Comparison of ENCODE assay signal across 21 cellular contexts in the genomic region with DNA sequence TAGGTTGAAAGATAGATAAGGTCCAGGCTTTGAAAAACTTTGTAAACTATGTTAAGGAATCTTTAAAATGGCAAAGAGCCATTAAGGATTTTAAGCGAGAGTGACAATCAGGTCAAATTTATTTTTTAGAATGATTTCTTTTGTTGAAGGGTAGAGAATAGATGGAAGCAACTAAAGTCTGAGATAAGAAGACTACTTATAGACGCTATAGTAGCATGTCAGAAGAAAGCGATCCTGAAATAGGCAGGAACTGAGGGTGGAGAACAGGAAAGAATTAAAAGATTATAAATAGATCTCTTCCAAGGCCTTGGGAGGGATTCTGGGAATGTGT. TPM values are rescaled to one million over a fixed set of nuclear protein-coding genes. Genes with fewer than 3 reads are reported as not detected.
DNase-seq lines count a peak whose midpoint lies in the region; ATAC-seq, FAIRE-seq and TF ChIP-seq lines count a peak whose summit lies in the region.
"Had no signal": no experiment of that assay in that cellular context is flagged by ENCODE, and none has a peak within 500 bp of the region (broad histone marks: within the 10 kb centered on the region; RNA-seq: fewer than 3 reads in every experiment).

No MANE protein-coding gene starts in this region.

- no peaks in the 10 kb centered on the region for H3K36me3 ChIP-seq in heart left ventricle
- no peaks in the 10 kb centered on the region for H3K36me3 ChIP-seq in astrocyte (ENCODE audit: insufficient read depth, low read length)
- no peaks in the 10 kb centered on the region for H3K36me3 ChIP-seq in left lung
- H3K36me3 ChIP-seq in testis (ENCODE audit: low read depth, missing control alignments), result no peaks in the 10 kb centered on the region
- H3K36me3 ChIP-seq: BLaER1 treated with 17β-estradiol and CSF1 and Interleukin-3, amounts not matched to agents 10 nM and 100 nM; right lobe of liver; upper lobe of right lung; WERI-Rb-1 had no signal

- H2AFZ ChIP-seq in astrocyte (ENCODE audit: low read depth, low read length), result no peak overlapping the region

- no peaks in the 10 kb centered on the region for H3K79me2 ChIP-seq in astrocyte (ENCODE audit: insufficient read depth, low read length)

- FAIRE-seq in astrocyte (lab: Jason Lieb, UNC), result no peak

- H3K4me3 Mint-ChIP-seq in astrocyte (ENCODE audit: unreplicated experiment), result no peak overlapping the region
- H3K4me3 Mint-ChIP-seq: activated CD4-positive, alpha-beta T cell treated with anti-CD3 and anti-CD28 coated beads, Interleukin-2, amount 10 ng/mL, durations not matched to agents 24 days and 14 days; activated naive CD4-positive, alpha-beta T cell treated with anti-CD3 and anti-CD28 coated beads for 36 hours; central memory CD8-positive, alpha-beta T cell had no signal

- H3K27me3 Mint-ChIP-seq in astrocyte (ENCODE audit: low read depth, unreplicated experiment), result no peaks in the 10 kb centered on the region
- H3K27me3 Mint-ChIP-seq: central memory CD8-positive, alpha-beta T cell had no signal

- WGBS in heart left ventricle, 4 donors, result 20 to 35% (median 24%) methylated on average over 3 of the region's 3 CpGs
- WGBS in testis, 2 donors, result 32 to 57% methylated on average over 3 of the region's 3 CpGs

- intact Hi-C loops in heart left ventricle (cut with DNase I) (no loop called here), cardiac septum (cut with DNase I) (no loop called here), left lung (cut with DNase I) (no loop called here), testis (cut with DNase I; ENCODE audit: low total_unique reads) (no loop called here)

- H3K9me3 ChIP-seq in heart left ventricle (no peaks in the 10 kb centered on the region), astrocyte (ENCODE audit: insufficient read depth, low read depth, low read length) (no peaks in the 10 kb centered on the region), left lung (no peaks in the 10 kb centered on the region), testis (no peaks in the 10 kb centered on the region)
- H3K9me3 ChIP-seq: BLaER1 treated with 17β-estradiol and CSF1 and Interleukin-3, amounts not matched to agents 10 nM and 100 nM; right lobe of liver; upper lobe of right lung had no signal

- H3K9me3 Mint-ChIP-seq in astrocyte (ENCODE audit: unreplicated experiment), result no peaks in the 10 kb centered on the region
- H3K9me3 Mint-ChIP-seq: activated CD4-positive, alpha-beta T cell treated with anti-CD3 and anti-CD28 coated beads, Interleukin-2, amount 10 ng/mL, durations not matched to agents 24 days and 14 days; activated naive CD4-positive, alpha-beta T cell treated with anti-CD3 and anti-CD28 coated beads for 36 hours; activated T-cell treated with anti-CD3 and anti-CD28 coated beads, Interleukin-2, amount 50 U/mL, for 72 hours; central memory CD8-positive, alpha-beta T cell had no signal

- H4K20me1 ChIP-seq in astrocyte (ENCODE audit: insufficient read depth, low read length), result no peaks in the 10 kb centered on the region
- H4K20me1 ChIP-seq: BLaER1 treated with 17β-estradiol and CSF1 and Interleukin-3, amounts not matched to agents 10 nM and 100 nM had no signal

- ATAC-seq in heart left ventricle (peak in 1 of 4 donors; percentile 4), left lung (no peak), HG03571 (IDR thresholded peaks at IDR 0.05; ENCODE audit: unreplicated experiment) (no peak)

- TF ChIP-seq POLR2A in heart left ventricle (IDR thresholded peaks at IDR 0.05) (no peak), testis (IDR thresholded peaks at IDR 0.05) (no peak)

- no peak for DNase-seq in heart left ventricle
- DNase-seq in cardiac septum (ENCODE audit: low spot score), result no peak
- no peak for DNase-seq in astrocyte (ENCODE audit: low read depth)
- DNase-seq in left lung, result no peak
- DNase-seq in testis, result no peak
- DNase-seq in NCI-H2081 (lab: John Stamatoyannopoulos, UW), result no peak
- DNase-seq in activated CD4-positive, alpha-beta T cell treated with anti-CD3 and anti-CD28 coated beads, Interleukin-2, amount 50 U/mL, for 48 hours, result no peak
- DNase-seq: activated naive CD4-positive, alpha-beta T cell treated with anti-CD3 and anti-CD28 coated beads for 36 hours; Calu3; NCI-H1694; NCI-H2171; NCI-H524; right lobe of liver; stimulated activated CD4-positive, alpha-beta T cell treated with anti-CD3 and anti-CD28 coated beads, Interleukin-15, amount 100 ng/mL, for 24 hours; upper lobe of right lung; WERI-Rb-1 had no signal

- peak overlapping the region; percentile 23 for H3K27ac Mint-ChIP-seq in astrocyte (ENCODE audit: unreplicated experiment)
- H3K27ac Mint-ChIP-seq: activated CD4-positive, alpha-beta T cell treated with anti-CD3 and anti-CD28 coated beads, Interleukin-2, amount 10 ng/mL, durations not matched to agents 24 days and 14 days; activated naive CD4-positive, alpha-beta T cell treated with anti-CD3 and anti-CD28 coated beads for 36 hours; activated T-cell treated with anti-CD3 and anti-CD28 coated beads, Interleukin-2, amount 50 U/mL, for 72 hours had no signal

- H3K4me1 ChIP-seq in heart left ventricle (peaks cover 0 to 44% (median 18%) of the 10 kb centered on the region in 12 donors), astrocyte (ENCODE audit: insufficient read depth, low read length) (peaks cover 14% of the 10 kb centered on the region), left lung (no peaks in the 10 kb centered on the region), testis (peaks cover 12% of the 10 kb centered on the region)
- H3K4me1 ChIP-seq: right lobe of liver had no signal

- no peak for TF ChIP-seq CTCF in heart left ventricle (IDR thresholded peaks at IDR 0.05)
- no peak for TF ChIP-seq CTCF in astrocyte (IDR thresholded peaks at IDR 0.05; ENCODE audit: insufficient read depth, low read depth, low read length)
- TF ChIP-seq CTCF in left lung (IDR thresholded peaks at IDR 0.05), result no peak
- no peak for TF ChIP-seq CTCF in testis (IDR thresholded peaks at IDR 0.05)

- no peak overlapping the region for H3K4me3 ChIP-seq in heart left ventricle
- H3K4me3 ChIP-seq in astrocyte (ENCODE audit: insufficient read depth, low read depth, low read length), result no peak overlapping the region
- no peak overlapping the region for H3K4me3 ChIP-seq in left lung
- no peak overlapping the region for H3K4me3 ChIP-seq in testis
- H3K4me3 ChIP-seq: BLaER1 treated with 17β-estradiol and CSF1 and Interleukin-3, amounts not matched to agents 10 nM and 100 nM; right lobe of liver; upper lobe of right lung had no signal

- peak overlapping the region; percentile 27 for H3K4me2 ChIP-seq in astrocyte (ENCODE audit: low read length)
- H3K4me2 ChIP-seq: BLaER1 treated with 17β-estradiol and CSF1 and Interleukin-3, amounts not matched to agents 10 nM and 100 nM had no signal

- H3K9ac ChIP-seq in astrocyte (ENCODE audit: low read length), result peak overlapping the region; percentile 15
- H3K9ac ChIP-seq: BLaER1 treated with 17β-estradiol and CSF1 and Interleukin-3, amounts not matched to agents 10 nM and 100 nM had no signal

- H3K27ac ChIP-seq in heart left ventricle (peak overlapping the region in 10 of 12 donors; percentile 39 to 74 (median 63)), astrocyte (ENCODE audit: low read depth, low read length) (peak overlapping the region; percentile 71), left lung (peak overlapping the region; percentile 16 to 61), testis (peak overlapping the region; percentile 62 to 75)
- H3K27ac ChIP-seq: BLaER1 treated with 17β-estradiol and CSF1 and Interleukin-3, amounts not matched to agents 10 nM and 100 nM; right lobe of liver; upper lobe of right lung; WERI-Rb-1 had no signal

- H3K36me3 Mint-ChIP-seq in astrocyte (ENCODE audit: low read depth, unreplicated experiment), result peaks cover 1% of the 10 kb centered on the region

- H3K4me1 Mint-ChIP-seq in astrocyte (ENCODE audit: low read depth, unreplicated experiment), result peaks cover 14% of the 10 kb centered on the region
- H3K4me1 Mint-ChIP-seq: central memory CD8-positive, alpha-beta T cell had no signal

- H3K27me3 ChIP-seq in heart left ventricle (no peaks in the 10 kb centered on the region), astrocyte (ENCODE audit: insufficient read depth, low read length) (no peaks in the 10 kb centered on the region), left lung (no peaks in the 10 kb centered on the region), testis (no peaks in the 10 kb centered on the region)
- H3K27me3 ChIP-seq: BLaER1 treated with 17β-estradiol and CSF1 and Interleukin-3, amounts not matched to agents 10 nM and 100 nM; right lobe of liver; upper lobe of right lung had no signal

RNA-seq across cellular contexts. Expression of a gene that starts 13.0 kb away (rescaled TPM):
- total RNA-seq in heart left ventricle (10 to 100 TPM in 7 of 9 donors, 1 to 10 TPM in 2; 7.4 to 24.7 (median 12.0) TPM), cardiac septum (13.5 TPM), astrocyte (56.0 and 57.0 TPM in 2 replicates), left lung (100 to 1,000 TPM; 121 to 266 TPM), testis (10 to 100 TPM; 10.6 to 13.0 TPM)
- polyA plus RNA-seq in heart left ventricle (10 to 100 TPM; 16.9 to 39.5 TPM), testis (ENCODE audit: insufficient read depth, low read depth, low replicate concordance) (10.0 TPM)
